ENCODE assay signal across 8 cellular contexts in the genomic region with DNA sequence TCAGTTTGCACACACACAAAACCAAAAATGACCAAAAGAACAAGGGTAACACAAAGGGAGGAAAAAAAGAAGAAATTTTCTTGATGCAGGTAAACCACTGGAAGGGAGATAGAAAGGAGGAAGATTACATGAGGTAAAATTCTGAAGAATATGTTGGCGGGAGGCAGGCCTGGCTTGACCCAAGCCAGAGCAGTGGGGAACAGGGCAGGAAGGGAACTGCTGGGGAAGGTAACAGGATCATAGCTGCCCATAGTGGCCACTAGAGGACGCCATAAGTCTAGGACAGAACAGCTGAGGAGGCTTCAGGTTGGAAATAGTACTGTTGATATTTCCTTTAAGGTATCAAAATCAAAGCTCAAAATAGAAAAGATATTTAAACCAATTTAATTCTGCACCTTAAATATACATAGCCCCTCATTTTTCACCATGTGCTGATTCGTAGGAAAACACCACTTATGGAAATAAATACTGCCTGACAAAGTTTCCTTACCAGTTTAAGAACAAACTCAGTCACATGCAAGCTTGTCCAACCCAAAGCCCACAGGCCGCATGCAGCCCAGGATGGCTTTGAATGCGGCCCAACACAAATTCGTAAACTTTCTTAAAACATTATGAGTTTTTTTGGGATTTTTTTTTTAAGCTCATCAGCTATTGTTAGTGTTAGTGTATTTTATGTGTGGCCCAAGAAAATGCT.
DNase-seq lines count a peak whose midpoint lies in the region; ATAC-seq and TF ChIP-seq lines count a peak whose summit lies in the region.

No MANE protein-coding gene starts in this region.

- intact Hi-C loops in tibial artery (cut with DNase I; ENCODE audit: low total_unique reads) = loop anchor here (5.0 kb wide), 2 partner anchors 234 to 1684 kb away; no protein-coding TSS in a partner anchor

- no peaks in the 10 kb centered on the region for H3K27me3 ChIP-seq in tibial artery

- DNase-seq in AG04449 (ENCODE audit: low read depth, low spot score) = no peak
- peak; percentile 14 for DNase-seq in NCI-H2227 treated with DMSO at 0.1 percent for 48 hours (lab: John Stamatoyannopoulos, UW)
- peak; percentile 16 for DNase-seq in activated CD4-positive, CD25-positive, alpha-beta regulatory T cell treated with anti-CD3 and anti-CD28 coated beads, Interleukin-2, amount 50 U/mL, for 16 hours (ENCODE audit: low read depth, low spot score)
- peak; percentile 32 to 38 (median 36) for DNase-seq in effector memory CD8-positive, alpha-beta T cell
- peak; percentile 26 for DNase-seq in midbrain (lab: John Stamatoyannopoulos, UW)
- DNase-seq in tibial artery = peak in 1 of 2 donors; percentile 31

- H3K4me3 Mint-ChIP-seq in effector memory CD8-positive, alpha-beta T cell = no peak overlapping the region

- H3K4me1 Mint-ChIP-seq in effector memory CD8-positive, alpha-beta T cell (ENCODE audit: low read depth in 2 of 2) = peaks cover 0 to 3% of the 10 kb centered on the region in 2 donors

- no peaks in the 10 kb centered on the region for H3K9me3 ChIP-seq in tibial artery

- peaks cover 82% of the 10 kb centered on the region for H3K36me3 Mint-ChIP-seq in effector memory CD8-positive, alpha-beta T cell (ENCODE audit: insufficient read depth)

- no peaks in the 10 kb centered on the region for H3K9me3 Mint-ChIP-seq in effector memory CD8-positive, alpha-beta T cell

- POLR2A ChIA-PET in AG04449 (lab: Yijun Ruan, JAX) = no interaction called here

- CTCF ChIA-PET in AG04449 (lab: Yijun Ruan, JAX) = interaction anchor here (0.6 to 5.5 kb wide), 33 partner anchors 9 to 364 kb away, joined by 3 to 91 read pairs (median 5); a partner anchor contains a TSS

- H3K4me3 ChIP-seq in AG04449 (ENCODE audit: low read depth, low read length) (no peak overlapping the region), tibial artery (no peak overlapping the region)

- no peaks in the 10 kb centered on the region for H3K4me1 ChIP-seq in tibial artery

- peaks cover 86 to 96% (median 89%) of the 10 kb centered on the region in 3 donors for H3K36me3 ChIP-seq in tibial artery

- no peaks in the 10 kb centered on the region for H3K27me3 Mint-ChIP-seq in effector memory CD8-positive, alpha-beta T cell

- no peak overlapping the region for H3K27ac ChIP-seq in tibial artery

- H3K27ac Mint-ChIP-seq in effector memory CD8-positive, alpha-beta T cell = no peak overlapping the region

- TF ChIP-seq CTCF in AG04449 (IDR thresholded peaks at IDR 0.05; ENCODE audit: insufficient read depth, low read length, missing control alignments) (peak; percentile 82), tibial artery (IDR thresholded peaks at IDR 0.05) (peak; percentile 54 to 70)

- ATAC-seq in GM18498 (IDR thresholded peaks at IDR 0.05; ENCODE audit: unreplicated experiment) (peak; percentile 77), HG03108 (IDR thresholded peaks at IDR 0.05; ENCODE audit: unreplicated experiment) (peak; percentile 77)
- peak; percentile 90 for ATAC-seq in effector memory CD8-positive, alpha-beta T cell (replicated peaks)
